Comparison of ENCODE assay signal across 9 cellular contexts in genomic region chr9:129483467-129484324, GRCh38.
A peak's percentile ranks its signal among the peaks of the same experiment; 100 is the strongest.
DNase-seq lines count a peak whose midpoint lies in the region; ATAC-seq, FAIRE-seq and TF ChIP-seq lines count a peak whose summit lies in the region.
"Had no signal": no experiment of that assay in that cellular context is flagged by ENCODE, and none has a peak within 500 bp of the region (broad histone marks: within the 10 kb centered on the region; RNA-seq: fewer than 3 reads in every experiment).

No MANE protein-coding gene starts in this region.

- no TSS peak for BruUV-seq in GM12878 (replicated peaks; lab: Mats Ljungman, UMichigan)

- no peak overlapping the region for H2AFZ ChIP-seq in GM12878 (ENCODE audit: control insufficient read depth, low read depth, low read length)
- no peak overlapping the region for H2AFZ ChIP-seq in hepatocyte

- DNase-seq in DMS 273 (lab: John Stamatoyannopoulos, UW; ENCODE audit: unreplicated experiment) (peak; percentile 76), DMS 273 treated with DMSO at 0.1 percent for 48 hours (lab: John Stamatoyannopoulos, UW) (no peak), NCI-H69 (lab: John Stamatoyannopoulos, UW) (peak; percentile 58), GM12878 (ENCODE audit: low read depth, low spot score) (no peak), hepatocyte (ENCODE audit: low spot score) (peak; percentile 93)

- in situ Hi-C loops in GM12878 (cut with MboI), result no loop called here

- SMC1A ChIA-PET in GM12878 (lab: Charles Lee; ENCODE audit: uncharacterized antibody, unreplicated experiment), result no interaction called here

- intact Hi-C loops in GM12878 (cut with micrococcal nuclease; ENCODE audit: unreplicated experiment), result loop anchor here (10.0 kb wide), 1 partner anchor 121 kb away; no protein-coding TSS in a partner anchor

- no peaks in the 10 kb centered on the region for H3K79me2 ChIP-seq in GM12878 (ENCODE audit: control insufficient read depth, insufficient read depth, low read length)
- H3K79me2 ChIP-seq in hepatocyte, result peaks cover 7% of the 10 kb centered on the region

- POLR2A ChIA-PET in GM12878 (lab: Charles Lee), result interaction anchor here (0.5 to 1.0 kb wide), 2 partner anchors 37 to 96 kb away, joined by 3 to 7 read pairs; no protein-coding TSS in a partner anchor

- no peaks in the 10 kb centered on the region for H3K9me2 ChIP-seq in hepatocyte (replicated peaks; ENCODE audit: insufficient read depth)

- H3K4me2 ChIP-seq in GM12878 (ENCODE audit: control insufficient read depth, insufficient read depth) (no peak overlapping the region), hepatocyte (peak overlapping the region; percentile 96)

- TF ChIP-seq POLR2A in GM12878 (IDR thresholded peaks at IDR 0.05; ENCODE audit: low read depth, low read length), result no peak

- peaks cover 4% of the 10 kb centered on the region; the same call in 1 of the 2 replicates for H3K4me1 ChIP-seq in GM12878 (ENCODE audit: control insufficient read depth, insufficient read depth, low read length)
- peaks cover 78% of the 10 kb centered on the region for H3K4me1 ChIP-seq in hepatocyte (ENCODE audit: insufficient read depth)
- H3K4me1 ChIP-seq in rectal smooth muscle tissue (ENCODE audit: control insufficient read depth, insufficient read depth, low read length), result peaks cover 56% of the 10 kb centered on the region

- H3K27ac ChIP-seq in GM12878 (ENCODE audit: control insufficient read depth, insufficient read depth) (no peak overlapping the region), hepatocyte (peak overlapping the region; percentile 100), rectal smooth muscle tissue (ENCODE audit: low read depth, low read length) (peak overlapping the region; percentile 99)

- TF ChIP-seq EP300 in GM12878 (IDR thresholded peaks at IDR 0.05; ENCODE audit: borderline replicate concordance in 1 of 2, control insufficient read depth in 1 of 2, low read depth in 2 of 2, low read length in 2 of 2), result no peak

- TF ChIP-seq RAD21 in GM12878 (IDR thresholded peaks at IDR 0.05; ENCODE audit: insufficient read depth, low read depth, low read length), result no peak

- WGBS in GM12878 (ENCODE audit: insufficient coverage, insufficient replicate concordance, low lambda C conversion rate, missing lambda C conversion rate), result 42% methylated on average over 28 of the region's 29 CpGs
- WGBS in hepatocyte (ENCODE audit: low lambda C conversion rate, missing lambda C conversion rate), result 29% methylated on average over 29 of the region's 29 CpGs

- CTCF ChIA-PET in GM12878 (lab: Yijun Ruan, JAX), result interaction anchor here (1.1 kb wide), 1 partner anchor 344 kb away, joined by 4 read pairs; no protein-coding TSS in a partner anchor

- H3K4me3 ChIP-seq in GM12878 (no peak overlapping the region), hepatocyte (no peak overlapping the region), rectal smooth muscle tissue (ENCODE audit: low read length) (peak overlapping the region; percentile 55)

- H3K9ac ChIP-seq in GM12878 (ENCODE audit: control insufficient read depth, insufficient read depth, low read length), result no peak overlapping the region
- H3K9ac ChIP-seq in rectal smooth muscle tissue (ENCODE audit: low read length), result peak overlapping the region; percentile 70

- no peak for FAIRE-seq in GM12878 (lab: Jason Lieb, UNC)
- FAIRE-seq: A204.1 had no signal

- H4K20me1 ChIP-seq in GM12878 (ENCODE audit: control insufficient read depth, insufficient read depth), result no peaks in the 10 kb centered on the region
- no peaks in the 10 kb centered on the region for H4K20me1 ChIP-seq in hepatocyte (ENCODE audit: insufficient read depth, poor library complexity, severe bottlenecking)

- H3K9me3 ChIP-seq in GM12878 (replicated peaks; ENCODE audit: control insufficient read depth, insufficient read depth, low read length), result no peaks in the 10 kb centered on the region
- no peaks in the 10 kb centered on the region for H3K9me3 ChIP-seq in hepatocyte (ENCODE audit: low read depth)

- H3K27me3 ChIP-seq in GM12878 (replicated peaks in 1 of 2; ENCODE audit: control insufficient read depth in 2 of 2, insufficient read depth in 2 of 2, low read length in 1 of 2) (peaks cover 10 to 22% of the 10 kb centered on the region in 2 experiments), hepatocyte (no peaks in the 10 kb centered on the region), rectal smooth muscle tissue (ENCODE audit: control insufficient read depth, insufficient read depth, low read length) (no peaks in the 10 kb centered on the region)

- ATAC-seq in GM12878 (peak; percentile 31; the same call in 1 of the 3 replicates), GM19324 (IDR thresholded peaks at IDR 0.05; ENCODE audit: low FRiP score, unreplicated experiment) (no peak), GM21786 (IDR thresholded peaks at IDR 0.05; ENCODE audit: unreplicated experiment) (no peak)

- TF ChIP-seq CTCF in GM12878 (IDR thresholded peaks at IDR 0.05 in 2 of 3, conservative IDR thresholded peaks at IDR 0.05 in 1 of 3; ENCODE audit: control insufficient read depth in 2 of 3, extremely low read depth in 1 of 3, insufficient read depth in 1 of 3, low read depth in 3 of 3, low read length in 3 of 3) (no peak), hepatocyte (IDR thresholded peaks at IDR 0.05; ENCODE audit: poor library complexity) (no peak)

- RAD21 ChIA-PET in GM12878 (lab: Charles Lee; ENCODE audit: unreplicated experiment), result interaction anchor here (1.7 kb wide), 1 partner anchor 24 kb away, joined by 6 read pairs; no protein-coding TSS in a partner anchor

- no peaks in the 10 kb centered on the region for H3K36me3 ChIP-seq in GM12878 (ENCODE audit: control insufficient read depth in 2 of 2, insufficient read depth in 2 of 2, low read length in 1 of 2)
- H3K36me3 ChIP-seq in hepatocyte (replicated peaks; ENCODE audit: insufficient read depth, low read depth), result no peaks in the 10 kb centered on the region
- no peaks in the 10 kb centered on the region for H3K36me3 ChIP-seq in rectal smooth muscle tissue (ENCODE audit: control insufficient read depth, insufficient read depth, low read length)

TF ChIP-seq in GM12878, 131 proteins besides CTCF, POLR2A, EP300 and RAD21:
- TF ChIP-seq IKZF1 (conservative IDR thresholded peaks at IDR 0.05) (peak; percentile 19; the same call in 1 of the 2 replicates), ZSCAN29 (IDR thresholded peaks at IDR 0.05) (no peak)

Comparison
In these comparisons a context has a peak if more than half of its experiments do, and no peak if none do; other contexts are left out.
1. DNase-seq: peak in DMS 273 (single experiment), NCI-H69 (single experiment) and hepatocyte (single experiment); none in DMS 273 treated with DMSO at 0.1 percent for 48 hours (single experiment) and GM12878 (single experiment).